Comparison of ENCODE assay signal across 8 cellular contexts in genomic region chr1:52404116-52404974, GRCh38. TPM values are rescaled to one million over a fixed set of nuclear protein-coding genes. Genes with fewer than 3 reads are reported as not detected.
DNase-seq lines count a peak whose midpoint lies in the region; ATAC-seq and TF ChIP-seq lines count a peak whose summit lies in the region.

Gene ORC1 (minus strand): TSS chr1:52404423. CDS start chr1:52402223, 2,200 bp downstream.
Gene PRPF38A (plus strand): TSS chr1:52404602. CDS start chr1:52404750, 148 bp downstream.

- no peak within 1 kb of the TSS for H2BK15ac ChIP-seq in mesendoderm (replicated peaks; ENCODE audit: low read depth)

- no peaks in the 10 kb centered on the region for H3K36me3 ChIP-seq in endocrine pancreas (ENCODE audit: control insufficient read depth, insufficient read depth, low read length)
- H3K36me3 ChIP-seq in mesendoderm (ENCODE audit: control insufficient read depth, insufficient read depth, low read length), result peaks cover 12% of the 10 kb centered on the region

- H3K79me2 ChIP-seq in mesendoderm (ENCODE audit: control insufficient read depth, insufficient read depth, low read length), result peaks cover 49% of the 10 kb centered on the region

- peak; percentile 51 for TF ChIP-seq CTCF in Calu3 (IDR thresholded peaks at IDR 0.05; ENCODE audit: unreplicated experiment)

- BruUV-seq in Calu3 (replicated peaks; lab: Mats Ljungman, UMichigan), result TSS peak; percentile 76

- H2BK120ac ChIP-seq in mesendoderm (ENCODE audit: low read depth, low read length), result no peak within 1 kb of the TSS

- peak within 1 kb of the TSS; percentile 70 for H3K27ac ChIP-seq in mesendoderm (ENCODE audit: low read depth, low read length)

- H3K18ac ChIP-seq in mesendoderm (ENCODE audit: low read length), result peak within 1 kb of the TSS; percentile 78

- H3K9ac ChIP-seq in endocrine pancreas (ENCODE audit: control insufficient read depth, insufficient read depth, low read length) (peak within 1 kb of the TSS; percentile 94), mesendoderm (ENCODE audit: low read length) (peak within 1 kb of the TSS; percentile 97)

- H3K56ac ChIP-seq in mesendoderm (ENCODE audit: low read length), result peak within 1 kb of the TSS; percentile 100

- H2BK5ac ChIP-seq in mesendoderm (ENCODE audit: low read length), result peak within 1 kb of the TSS; percentile 43

- peak; percentile 95 for ATAC-seq in GM21381 (IDR thresholded peaks at IDR 0.05; ENCODE audit: unreplicated experiment)

- H3K4me3 ChIP-seq in endocrine pancreas (ENCODE audit: control insufficient read depth, insufficient read depth, low read length) (peak within 1 kb of the TSS; percentile 91), mesendoderm (ENCODE audit: low read length) (peak within 1 kb of the TSS; percentile 100)

- H3K4me1 ChIP-seq in endocrine pancreas (ENCODE audit: control insufficient read depth, insufficient read depth, low read length), result peaks cover 6% of the 10 kb centered on the region
- peaks cover 2% of the 10 kb centered on the region for H3K4me1 ChIP-seq in mesendoderm (ENCODE audit: control insufficient read depth, low read depth, low read length)

- peaks cover 53% of the 10 kb centered on the region for H3K36me3 Mint-ChIP-seq in Calu3 (ENCODE audit: insufficient read depth, unreplicated experiment)

- H2AK5ac ChIP-seq in mesendoderm (ENCODE audit: low read length), result no peak within 1 kb of the TSS

- peak within 1 kb of the TSS; percentile 94 for H3K27ac Mint-ChIP-seq in Calu3 (ENCODE audit: unreplicated experiment)

- H4K8ac ChIP-seq in mesendoderm (ENCODE audit: low read depth, low read length), result no peak within 1 kb of the TSS

- peak within 1 kb of the TSS; percentile 100 for H3K4me3 Mint-ChIP-seq in Calu3 (ENCODE audit: low read depth, unreplicated experiment)

- peak within 1 kb of the TSS; percentile 14 for H4K5ac ChIP-seq in mesendoderm (ENCODE audit: low read length)

- H3K4ac ChIP-seq in mesendoderm (ENCODE audit: low read depth, low read length), result peak within 1 kb of the TSS; percentile 38

- DNase-seq in Calu3, result peak; percentile 96
- DNase-seq in HUDEP-2 (lab: John Stamatoyannopoulos, UW; ENCODE audit: unreplicated experiment in 76 of 76), result peak in 75 of 76 experiments; percentile 39 to 97 (median 92)
- DNase-seq in NOMO-1 treated with dmso at 0.1 percent for 144 hours (lab: John Stamatoyannopoulos, UW; ENCODE audit: unreplicated experiment), result peak; percentile 85
- DNase-seq in activated CD8-positive, alpha-beta memory T cell treated with anti-CD3 and anti-CD28 coated beads for 48 hours (ENCODE audit: low read depth in 2 of 3, low spot score in 2 of 3), result peak; percentile 87 to 94 (median 88)
- DNase-seq in mesendoderm, result peak; percentile 99
- peak; percentile 97 for DNase-seq in stimulated activated CD8-positive, alpha-beta memory T cell treated with anti-CD3 and anti-CD28 coated beads, Interleukin-15, amount 100 ng/mL, for 1 hour (ENCODE audit: low read depth)

- H3K4me1 Mint-ChIP-seq in Calu3 (ENCODE audit: low read depth, unreplicated experiment), result peaks cover 24% of the 10 kb centered on the region

- H3K27me3 ChIP-seq in endocrine pancreas (ENCODE audit: control insufficient read depth, insufficient read depth, low read length) (no peaks in the 10 kb centered on the region), mesendoderm (ENCODE audit: insufficient read depth, low read length, poor library complexity) (no peaks in the 10 kb centered on the region)

- CTCF ChIA-PET in Calu3 (lab: Charles Lee), result interaction anchor here (0.6 to 1.6 kb wide), 7 partner anchors 9 to 280 kb away, joined by 3 to 8 read pairs (median 3); partner anchors contain the start of genes CC2D1B and TUT4

- H3K79me1 ChIP-seq in mesendoderm (ENCODE audit: low read length), result peaks cover 20% of the 10 kb centered on the region

- no peaks in the 10 kb centered on the region for H3K9me3 Mint-ChIP-seq in Calu3 (ENCODE audit: low read depth, unreplicated experiment)

- H3K4me2 ChIP-seq in mesendoderm (ENCODE audit: low read length), result peak within 1 kb of the TSS; percentile 71

- no peaks in the 10 kb centered on the region for H3K27me3 Mint-ChIP-seq in Calu3 (ENCODE audit: unreplicated experiment)

- H3K9me3 ChIP-seq in endocrine pancreas (ENCODE audit: control insufficient read depth, low read length), result no peaks in the 10 kb centered on the region

- no CpG with 5 or more reads among the region's 57 CpGs for WGBS in mesendoderm (ENCODE audit: extremely low coverage, insufficient coverage, low lambda C conversion rate)

- intact Hi-C loops in Calu3 (cut with micrococcal nuclease; ENCODE audit: unreplicated experiment), result loop anchor here (10.0 kb wide), 1 partner anchor 280 kb away; no protein-coding TSS in a partner anchor

- peak within 1 kb of the TSS; percentile 94 for H3K23ac ChIP-seq in mesendoderm (ENCODE audit: low read length)

RNA-seq across cellular contexts. Expression of gene ORC1, which starts in this region (rescaled TPM):
- 15.5 and 17.2 TPM in 2 replicates for total RNA-seq in Calu3 (2022)
- 35.1 TPM for polyA plus RNA-seq in mesendoderm (2013, experiment 1 of 2)
- 34.7 TPM for polyA plus RNA-seq in mesendoderm (2013, experiment 2 of 2)

RNA-seq across cellular contexts. Expression of gene PRPF38A, which starts in this region (rescaled TPM):
- total RNA-seq in Calu3 (2022), result 46.7 and 52.4 TPM in 2 replicates
- 74.4 TPM for polyA plus RNA-seq in mesendoderm (2013, experiment 1 of 2)
- 76.0 TPM for polyA plus RNA-seq in mesendoderm (2013, experiment 2 of 2)

Comparison
In these comparisons a context has a peak if more than half of its experiments do, and no peak if none do; other contexts are left out.
1. Peak in every context shown above with its lines: DNase-seq, ATAC-seq, H3K4me3 ChIP-seq and H3K27ac ChIP-seq.